In genomic region chrX:49165901-49166881, GRCh38 we compare ENCODE assay signal across 8 cellular contexts. TPM values are rescaled to one million over a fixed set of nuclear protein-coding genes. Genes with fewer than 3 reads are reported as not detected.
DNase-seq lines count a peak whose midpoint lies in the region; ATAC-seq and TF ChIP-seq lines count a peak whose summit lies in the region.

No MANE protein-coding gene starts in this region.

- H3K27me3 Mint-ChIP-seq in activated naive CD8-positive, alpha-beta T cell, result no peaks in the 10 kb centered on the region

- ATAC-seq in GM18868 (IDR thresholded peaks at IDR 0.05; ENCODE audit: unreplicated experiment), result peak; percentile 51

- DNase-seq in SK-MEL-5 (ENCODE audit: low read depth, low spot score) (peak; percentile 53), head of caudate nucleus (peak; percentile 31 to 77 (median 60)), ureter (ENCODE audit: low spot score) (peak; percentile 91), LoVo (ENCODE audit: low spot score) (no peak)

- WGBS in HUES64, result 5% methylated on average over 60 of the region's 61 CpGs

- H3K36me3 Mint-ChIP-seq in activated naive CD8-positive, alpha-beta T cell, result no peaks in the 10 kb centered on the region

- no peak for TF ChIP-seq CTCF in parathyroid adenoma (IDR thresholded peaks at IDR 0.05)

- intact Hi-C loops in head of caudate nucleus (cut with DNase I), result no loop called here

- in situ Hi-C loops in SK-MEL-5 (cut with HindIII; ENCODE audit: low pct_unique_long_range_greater_than_20kb, low sequenced_read_pairs), result no loop called here

- no peaks in the 10 kb centered on the region for H3K9me3 Mint-ChIP-seq in activated naive CD8-positive, alpha-beta T cell (ENCODE audit: low read depth)

- no peaks in the 10 kb centered on the region for H3K36me3 ChIP-seq in HUES64 (ENCODE audit: insufficient read depth, low read length)
- H3K36me3 ChIP-seq in parathyroid adenoma (ENCODE audit: control insufficient read depth, insufficient read depth, low read length), result no peaks in the 10 kb centered on the region

- H3K4me3 Mint-ChIP-seq in activated naive CD8-positive, alpha-beta T cell, result peak overlapping the region; percentile 90

- no peak overlapping the region for H3K4me2 ChIP-seq in parathyroid adenoma (ENCODE audit: low read length)

- H3K79me2 ChIP-seq in parathyroid adenoma, result no peaks in the 10 kb centered on the region

- H3K4me1 ChIP-seq in HUES64 (ENCODE audit: insufficient read depth, low read length) (peaks cover 10% of the 10 kb centered on the region; the same call in 1 of the 2 replicates), parathyroid adenoma (no peaks in the 10 kb centered on the region)

- peaks cover 40% of the 10 kb centered on the region for H3K27me3 ChIP-seq in HUES64 (ENCODE audit: insufficient read depth, low read length)
- H3K27me3 ChIP-seq in parathyroid adenoma (ENCODE audit: control insufficient read depth, insufficient read depth, low read length), result no peaks in the 10 kb centered on the region

- H3K27ac ChIP-seq in HUES64 (ENCODE audit: low read depth, low read length) (no peak overlapping the region), parathyroid adenoma (peak overlapping the region; percentile 59)

- no peak overlapping the region for H2AFZ ChIP-seq in parathyroid adenoma

- H3K4me3 ChIP-seq in HUES64 (ENCODE audit: low read length) (peak overlapping the region; percentile 56), parathyroid adenoma (ENCODE audit: low read depth, low read length) (no peak overlapping the region)

- H3K27ac Mint-ChIP-seq in activated naive CD8-positive, alpha-beta T cell, result peak overlapping the region; percentile 95

- peaks cover 30% of the 10 kb centered on the region for H3K4me1 Mint-ChIP-seq in activated naive CD8-positive, alpha-beta T cell (ENCODE audit: low read depth)

- H3K9ac ChIP-seq in HUES64 (ENCODE audit: low read depth, low read length) (no peak overlapping the region), parathyroid adenoma (no peak overlapping the region)

- H3K9me3 ChIP-seq in HUES64 (ENCODE audit: insufficient read depth, low read depth, low read length), result no peaks in the 10 kb centered on the region
- H3K9me3 ChIP-seq in parathyroid adenoma (ENCODE audit: control insufficient read depth, low read length), result no peaks in the 10 kb centered on the region

RNA-seq across cellular contexts. Expression of gene MAGIX, which starts 3.6 kb away (rescaled TPM):
- polyA plus RNA-seq in HUES64 (2013, experiment 1 of 2), result 0.20 TPM
- polyA plus RNA-seq in HUES64 (2013, experiment 2 of 2), result 0.57 TPM
- 1.4 and 2.6 TPM in 2 replicates for total RNA-seq in SK-MEL-5 (2014; rRNA removed; shearing (Covaris generic))
- polyA plus RNA-seq in SK-MEL-5 (2015; cell fraction: cytosol; rRNA removed), result 2.7 and 3.5 TPM in 2 replicates
- polyA plus RNA-seq in SK-MEL-5 (2015; cell fraction: nucleus; rRNA removed), result 1.3 and 2.1 TPM in 2 replicates
- 12.8 TPM for total RNA-seq in ureter

RNA-seq across cellular contexts. Expression of gene PLP2, which starts 5.5 kb away (rescaled TPM):
- 2.8 TPM for polyA plus RNA-seq in HUES64 (2013, experiment 1 of 2)
- 3.8 TPM for polyA plus RNA-seq in HUES64 (2013, experiment 2 of 2)
- 8.1 and 9.1 TPM in 2 replicates for total RNA-seq in SK-MEL-5 (2014; rRNA removed; shearing (Covaris generic))
- polyA plus RNA-seq in SK-MEL-5 (2015; cell fraction: cytosol; rRNA removed), result 14.3 and 14.8 TPM in 2 replicates
- 0.60 and 1.9 TPM in 2 replicates for polyA plus RNA-seq in SK-MEL-5 (2015; cell fraction: nucleus; rRNA removed)
- 141 TPM for total RNA-seq in ureter

RNA-seq across cellular contexts. Expression of gene PRICKLE3, which starts 20.0 kb away (rescaled TPM):
- polyA plus RNA-seq in HUES64 (2013, experiment 1 of 2), result 5.7 TPM
- polyA plus RNA-seq in HUES64 (2013, experiment 2 of 2), result 5.5 TPM
- total RNA-seq in SK-MEL-5 (2014; rRNA removed; shearing (Covaris generic)), result 21.1 and 24.8 TPM in 2 replicates
- 63.7 TPM in 2 replicates for polyA plus RNA-seq in SK-MEL-5 (2015; cell fraction: cytosol; rRNA removed)
- polyA plus RNA-seq in SK-MEL-5 (2015; cell fraction: nucleus; rRNA removed), result 91.5 and 98.1 TPM in 2 replicates
- 24.7 TPM for total RNA-seq in ureter

RNA-seq across cellular contexts. Expression of gene SYP, which starts 33.8 kb away (rescaled TPM):
- polyA plus RNA-seq in HUES64 (2013, experiment 1 of 2), result 3.6 TPM
- 3.9 TPM for polyA plus RNA-seq in HUES64 (2013, experiment 2 of 2)
- 72.1 and 73.0 TPM in 2 replicates for total RNA-seq in SK-MEL-5 (2014; rRNA removed; shearing (Covaris generic))
- 66.0 and 67.0 TPM in 2 replicates for polyA plus RNA-seq in SK-MEL-5 (2015; cell fraction: cytosol; rRNA removed)
- polyA plus RNA-seq in SK-MEL-5 (2015; cell fraction: nucleus; rRNA removed), result 23.0 and 28.5 TPM in 2 replicates
- 1.7 TPM for total RNA-seq in ureter

RNA-seq across cellular contexts. Expression of gene GPKOW, which starts 42.7 kb away (rescaled TPM):
- 12.0 TPM for polyA plus RNA-seq in HUES64 (2013, experiment 1 of 2)
- polyA plus RNA-seq in HUES64 (2013, experiment 2 of 2), result 17.5 TPM
- 29.0 and 31.2 TPM in 2 replicates for total RNA-seq in SK-MEL-5 (2014; rRNA removed; shearing (Covaris generic))
- 27.9 and 30.9 TPM in 2 replicates for polyA plus RNA-seq in SK-MEL-5 (2015; cell fraction: cytosol; rRNA removed)
- polyA plus RNA-seq in SK-MEL-5 (2015; cell fraction: nucleus; rRNA removed), result 8.4 and 12.3 TPM in 2 replicates
- 18.2 TPM for total RNA-seq in ureter

Comparison
In these comparisons a context has a peak if more than half of its experiments do, and no peak if none do; other contexts are left out.
1. RNA of gene PLP2, which starts 5.5 kb away (total RNA-seq): 141 TPM in ureter (single experiment); 8.1 to 9.1 TPM in SK-MEL-5; every median in the first group is over 10 times any median in the second.